Comparison of ENCODE assay signal across 8 cellular contexts in the genomic region with DNA sequence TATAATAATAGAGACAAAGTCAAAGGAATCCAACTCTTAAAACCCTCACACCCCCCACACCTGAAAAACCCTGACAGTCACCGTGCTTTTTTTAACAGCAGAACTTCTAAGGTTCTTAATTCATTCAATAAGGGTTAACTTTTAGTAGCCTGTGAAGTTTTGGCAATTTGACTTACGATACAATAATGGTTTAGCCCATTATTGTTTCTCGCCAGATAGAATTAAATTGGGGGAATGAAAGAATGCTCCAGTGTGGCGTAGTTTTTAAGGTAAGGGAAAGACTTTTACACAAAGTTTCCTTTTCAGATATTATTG.
DNase-seq lines count a peak whose midpoint lies in the region; ATAC-seq and TF ChIP-seq lines count a peak whose summit lies in the region.

No MANE protein-coding gene starts in this region.

- no peak for TF ChIP-seq CTCF in VCaP (conservative IDR thresholded peaks at IDR 0.05)

- H3K9ac ChIP-seq in stomach smooth muscle (ENCODE audit: low read length in 2 of 2), result peak overlapping the region; percentile 95 to 96

- peak; percentile 43 for DNase-seq in DMS 273 (lab: John Stamatoyannopoulos, UW; ENCODE audit: unreplicated experiment)
- no peak for DNase-seq in DMS 273 treated with DMSO at 0.1 percent for 48 hours (lab: John Stamatoyannopoulos, UW)
- DNase-seq in activated CD8-positive, alpha-beta memory T cell treated with anti-CD3 and anti-CD28 coated beads for 24 hours, result no peak
- DNase-seq in activated CD4-positive, alpha-beta T cell treated with anti-CD3 and anti-CD28 coated beads for 1 hour, result no peak

- H3K27me3 ChIP-seq in stomach smooth muscle (ENCODE audit: control insufficient read depth in 1 of 2, insufficient read depth in 2 of 2, low read length in 2 of 2), result no peaks in the 10 kb centered on the region

- ATAC-seq in HG03432 (IDR thresholded peaks at IDR 0.05; ENCODE audit: unreplicated experiment), result no peak

- H3K4me1 ChIP-seq in stomach smooth muscle (ENCODE audit: control insufficient read depth, insufficient read depth, low read length), result peaks cover 3% of the 10 kb centered on the region

- H3K27ac ChIP-seq in VCaP, result peak overlapping the region; percentile 82
- peak overlapping the region; percentile 80 for H3K27ac ChIP-seq in stomach smooth muscle (ENCODE audit: low read length)

- H3K4me3 ChIP-seq in iPS-11a (ENCODE audit: low read depth, low read length), result peak overlapping the region; percentile 97
- peak overlapping the region; percentile 80 to 97 for H3K4me3 ChIP-seq in stomach smooth muscle (ENCODE audit: low read length in 2 of 2)

- no peaks in the 10 kb centered on the region for H3K9me3 ChIP-seq in stomach smooth muscle (ENCODE audit: control insufficient read depth in 2 of 2, low read length in 2 of 2)

- H3K36me3 ChIP-seq in stomach smooth muscle (ENCODE audit: control insufficient read depth in 2 of 2, insufficient read depth in 2 of 2, low read length in 2 of 2), result peaks cover 10% of the 10 kb centered on the region in 2 donors
